Comparison of ENCODE assay signal across 24 cellular contexts in genomic region chr13:77001540-77001939, GRCh38. TPM values are rescaled to one million over a fixed set of nuclear protein-coding genes. Genes with fewer than 3 reads are reported as not detected.
A peak's percentile ranks its signal among the peaks of the same experiment; 100 is the strongest.
DNase-seq lines count a peak whose midpoint lies in the region; ATAC-seq, FAIRE-seq and TF ChIP-seq lines count a peak whose summit lies in the region.
"Had no signal": no experiment of that assay in that cellular context is flagged by ENCODE, and none has a peak within 500 bp of the region (broad histone marks: within the 10 kb centered on the region; RNA-seq: fewer than 3 reads in every experiment).

No MANE protein-coding gene starts in this region.

- no peaks in the 10 kb centered on the region for H3K79me2 ChIP-seq in HepG2 (ENCODE audit: insufficient read depth, low read length)
- H3K79me2 ChIP-seq in Karpas-422 (ENCODE audit: low read length): peaks cover 30% of the 10 kb centered on the region
- H3K79me2 ChIP-seq in keratinocyte (ENCODE audit: control insufficient read depth, insufficient read depth, low read length): peaks cover 5% of the 10 kb centered on the region

- peaks cover 0 to 9% (median under 1%) of the 10 kb centered on the region in 4 donors for H3K36me3 ChIP-seq in liver (ENCODE audit: control insufficient read depth in 4 of 4, insufficient read depth in 3 of 4, low read depth in 1 of 4, low read length in 3 of 4)
- H3K36me3 ChIP-seq in HepG2 (replicated peaks in 1 of 2; ENCODE audit: control insufficient read depth in 1 of 2, insufficient read depth in 2 of 2, low read length in 2 of 2): peaks cover 3 to 18% of the 10 kb centered on the region in 2 experiments
- peaks cover 38% of the 10 kb centered on the region for H3K36me3 ChIP-seq in Karpas-422 (ENCODE audit: insufficient read depth, low read length)
- peaks cover 7 to 11% of the 10 kb centered on the region in 2 experiments for H3K36me3 ChIP-seq in keratinocyte (ENCODE audit: control insufficient read depth in 2 of 2, extremely low read depth in 1 of 2, insufficient read depth in 2 of 2, low read length in 2 of 2)

- CTCF ChIA-PET in HepG2 (lab: Yijun Ruan, JAX; ENCODE audit: low intra/inter-chr PET ratio, low total read pairs): interaction anchor here (2.0 kb wide), 1 partner anchor 21 kb away, joined by 10 read pairs; no protein-coding TSS in a partner anchor

- TF ChIP-seq EP300 in HepG2 (IDR thresholded peaks at IDR 0.05; ENCODE audit: low read depth in 2 of 2, low read length in 2 of 2) (no peak), HepG2 (CRISPR knock-in tag; IDR thresholded peaks at IDR 0.05; ENCODE audit: borderline replicate concordance) (no peak)

- H3K4me1 Mint-ChIP-seq in type B pancreatic cell (ENCODE audit: unreplicated experiment): peaks cover 16% of the 10 kb centered on the region

- POLR2A ChIA-PET in HepG2 (lab: Yijun Ruan, JAX): interaction anchor here (1.2 to 1.4 kb wide), 2 partner anchors 9 to 25 kb away, joined by 3 to 7 read pairs; partner anchors contain the start of gene CLN5

- no peak overlapping the region for H2AFZ ChIP-seq in HepG2 (ENCODE audit: low read length)
- no peak overlapping the region for H2AFZ ChIP-seq in Karpas-422 (ENCODE audit: low read length)
- H2AFZ ChIP-seq in keratinocyte (ENCODE audit: control insufficient read depth, low read length): no peak overlapping the region

- H3K9me1 ChIP-seq in keratinocyte (ENCODE audit: control insufficient read depth, extremely low read depth, insufficient read depth, low read length): no peaks in the 10 kb centered on the region

- no peak for ATAC-seq in HepG2
- ATAC-seq in HG02588 (IDR thresholded peaks at IDR 0.05; ENCODE audit: unreplicated experiment): no peak
- ATAC-seq: effector memory CD8-positive, alpha-beta T cell had no signal

- WGBS in liver: 44% methylated on average over 4 of the region's 4 CpGs
- WGBS in HepG2 (ENCODE audit: low lambda C conversion rate): 81% methylated on average over 4 of the region's 4 CpGs

- no peak overlapping the region for H3K4me3 Mint-ChIP-seq in type B pancreatic cell
- H3K4me3 Mint-ChIP-seq: effector memory CD8-positive, alpha-beta T cell had no signal

- BruUV-seq in HepG2 (replicated peaks; lab: Mats Ljungman, UMichigan): no TSS peak

- H3K27ac ChIP-seq in liver (ENCODE audit: low read depth in 1 of 2, low read length in 2 of 2) (no peak overlapping the region), HepG2 (ENCODE audit: extremely low read length, insufficient read depth, low read length) (no peak overlapping the region), Karpas-422 (ENCODE audit: low read length) (0 out of 2 replicates have a peak overlapping the region, but pooled peaks have one; percentile 24), keratinocyte (ENCODE audit: control insufficient read depth, insufficient read depth, low read length) (no peak overlapping the region), caudate nucleus (ENCODE audit: low read depth, low read length) (no peak overlapping the region)

- H3K4me1 ChIP-seq in liver (ENCODE audit: control insufficient read depth in 4 of 4, insufficient read depth in 4 of 4, low read length in 3 of 4) (peaks cover 3 to 24% (median 17%) of the 10 kb centered on the region in 4 donors), HepG2 (ENCODE audit: insufficient read depth, low read length) (no peaks in the 10 kb centered on the region), Karpas-422 (ENCODE audit: low read length) (peaks cover 22% of the 10 kb centered on the region), keratinocyte (ENCODE audit: control insufficient read depth, extremely low read depth, insufficient read depth, low read length) (no peaks in the 10 kb centered on the region)

- H3K36me3 Mint-ChIP-seq in type B pancreatic cell: peaks cover 34% of the 10 kb centered on the region

- H3K9me3 Mint-ChIP-seq in type B pancreatic cell: no peaks in the 10 kb centered on the region
- H3K9me3 Mint-ChIP-seq: effector memory CD8-positive, alpha-beta T cell had no signal

- intact Hi-C loops in HepG2 (cut with micrococcal nuclease; ENCODE audit: unreplicated experiment): no loop called here

- peak overlapping the region; percentile 16 for H3K27ac Mint-ChIP-seq in type B pancreatic cell
- H3K27ac Mint-ChIP-seq: effector memory CD8-positive, alpha-beta T cell had no signal

- H3K9me3 ChIP-seq in liver (ENCODE audit: control insufficient read depth in 4 of 4, low read length in 3 of 4) (no peaks in the 10 kb centered on the region), HepG2 (ENCODE audit: low read length) (no peaks in the 10 kb centered on the region), Karpas-422 (ENCODE audit: low read length) (no peaks in the 10 kb centered on the region), keratinocyte (ENCODE audit: control insufficient read depth, low read depth, low read length) (no peaks in the 10 kb centered on the region)
- H3K9me3 ChIP-seq: heart left ventricle, psoas muscle, SK-N-SH, spleen had no signal

- TF ChIP-seq CTCF in liver (IDR thresholded peaks at IDR 0.05; ENCODE audit: low read depth, low read length, missing input control) (no peak), HepG2 (CRISPR knock-in tag; IDR thresholded peaks at IDR 0.05) (no peak), keratinocyte (optimal IDR thresholded peaks at IDR 0.05 in 1 of 3, IDR thresholded peaks at IDR 0.05 in 1 of 3, conservative IDR thresholded peaks at IDR 0.05 in 1 of 3; ENCODE audit: extremely low read depth in 1 of 3, insufficient read depth in 2 of 3, low read length in 3 of 3) (no peak), type B pancreatic cell (conservative IDR thresholded peaks at IDR 0.05) (no peak)

- H4K20me1 ChIP-seq in HepG2 (ENCODE audit: insufficient read depth, low read length) (no peaks in the 10 kb centered on the region), Karpas-422 (ENCODE audit: insufficient read depth, low read depth, low read length) (no peaks in the 10 kb centered on the region), keratinocyte (ENCODE audit: control insufficient read depth, extremely low read depth, insufficient read depth, low read length) (no peaks in the 10 kb centered on the region)

- TF ChIP-seq RAD21 in liver (IDR thresholded peaks at IDR 0.05): peak in 1 of 2 donors; percentile 30
- TF ChIP-seq RAD21 in HepG2 (CRISPR knock-in tag; IDR thresholded peaks at IDR 0.05): no peak

- dilution Hi-C loops in keratinocyte (cut with MboI; ENCODE audit: extremely low pct_ligation_motif_present, low sequenced_read_pairs): no loop called here

- in situ Hi-C loops in HepG2 (cut with HindIII; ENCODE audit: extremely low pct_ligation_motif_present, low pct_unique_long_range_greater_than_20kb): no loop called here

- FAIRE-seq in HepG2 (lab: Jason Lieb, UNC): no peak
- FAIRE-seq in keratinocyte (lab: Jason Lieb, UNC): peak; percentile 23
- FAIRE-seq: G401.6 had no signal

- H3K4me2 ChIP-seq in HepG2 (ENCODE audit: low read depth, low read length) (no peak overlapping the region), Karpas-422 (ENCODE audit: low read depth, low read length, poor library complexity, severe bottlenecking) (no peak overlapping the region), keratinocyte (ENCODE audit: control insufficient read depth, extremely low read depth, insufficient read depth, low read depth, low read length) (no peak overlapping the region)
- H3K4me2 ChIP-seq: SK-N-SH had no signal

- no peaks in the 10 kb centered on the region for H3K27me3 Mint-ChIP-seq in type B pancreatic cell
- H3K27me3 Mint-ChIP-seq: effector memory CD8-positive, alpha-beta T cell had no signal

- no peak for TF ChIP-seq POLR2A in HepG2 (IDR thresholded peaks at IDR 0.05; ENCODE audit: insufficient read depth in 1 of 2, low read depth in 2 of 2, low read length in 2 of 2)

- no peak overlapping the region for H3K4me3 ChIP-seq in liver (ENCODE audit: low read depth in 1 of 3, low read length in 3 of 3)
- no peak overlapping the region for H3K4me3 ChIP-seq in HepG2 (replicated peaks in 1 of 3; ENCODE audit: insufficient read depth in 1 of 3, low read depth in 2 of 3, low read length in 3 of 3)
- no peak overlapping the region for H3K4me3 ChIP-seq in Karpas-422 (ENCODE audit: low read length)
- no peak overlapping the region for H3K4me3 ChIP-seq in keratinocyte (ENCODE audit: control insufficient read depth in 2 of 3, extremely low read depth in 1 of 3, insufficient read depth in 2 of 3, low read depth in 1 of 3, low read length in 3 of 3)
- H3K4me3 ChIP-seq: heart left ventricle, psoas muscle, spleen had no signal

- no peaks in the 10 kb centered on the region for H3K9me2 ChIP-seq in Karpas-422 (replicated peaks; ENCODE audit: insufficient read depth, low read length)
- H3K9me2 ChIP-seq: SK-N-SH had no signal

- H3K27me3 ChIP-seq in liver (ENCODE audit: control insufficient read depth in 4 of 4, insufficient read depth in 4 of 4, low read length in 3 of 4): no peaks in the 10 kb centered on the region
- H3K27me3 ChIP-seq in HepG2 (ENCODE audit: control insufficient read depth in 1 of 2, insufficient read depth in 2 of 2, low read length in 2 of 2): no peaks in the 10 kb centered on the region
- H3K27me3 ChIP-seq in Karpas-422 (ENCODE audit: low read length): no peaks in the 10 kb centered on the region
- no peaks in the 10 kb centered on the region for H3K27me3 ChIP-seq in keratinocyte (ENCODE audit: control insufficient read depth, extremely low read depth, insufficient read depth, low read length)
- H3K27me3 ChIP-seq: heart left ventricle, spleen had no signal

- DNase-seq in HepG2 (ENCODE audit: low spot score) (no peak), Karpas-422 (no peak), keratinocyte (ENCODE audit: low read depth, low spot score) (no peak), type B pancreatic cell (ENCODE audit: extremely low spot score, unreplicated experiment) (no peak), caudate nucleus (lab: John Stamatoyannopoulos, UW) (no peak), HUDEP-2 (lab: John Stamatoyannopoulos, UW; ENCODE audit: unreplicated experiment in 76 of 76) (no peak)
- DNase-seq: activated CD4-positive, alpha-beta T cell treated with anti-CD3 and anti-CD28 coated beads, Interleukin-2, amount 50 U/mL, for 1 hour; amygdala; effector memory CD8-positive, alpha-beta T cell; heart left ventricle; mammary epithelial cell; NCI-H2171; NCI-H82; psoas muscle; SK-N-SH; spleen; stimulated activated CD8-positive, alpha-beta memory T cell treated with anti-CD3 and anti-CD28 coated beads, Interleukin-4, amount 100 ng/mL, for 48 hours; T1000 had no signal

- H3K9ac ChIP-seq in liver (ENCODE audit: low read depth in 1 of 2, low read length in 2 of 2): no peak overlapping the region
- H3K9ac ChIP-seq in HepG2 (ENCODE audit: insufficient read depth, low read depth, low read length): no peak overlapping the region
- no peak overlapping the region for H3K9ac ChIP-seq in Karpas-422 (ENCODE audit: low read length)
- no peak overlapping the region for H3K9ac ChIP-seq in keratinocyte (ENCODE audit: control insufficient read depth, extremely low read depth, insufficient read depth, low read length)
- H3K9ac ChIP-seq: SK-N-SH had no signal

RNA-seq across cellular contexts. Expression of gene CLN5, which starts 9.7 kb away (rescaled TPM):
- 10 to 100 TPM; 17.6 to 18.2 TPM for total RNA-seq in liver
- 10 to 100 TPM; 11.6 to 12.0 TPM for polyA plus RNA-seq in liver
- total RNA-seq in HepG2 (2016; rRNA removed; fragmentation: Illumina TruSeq; extraction: Trizol): 6.7 and 13.7 TPM in 2 replicates
- total RNA-seq in HepG2 (2016; cell fraction: cytosol; rRNA removed; fragmentation: Illumina TruSeq; extraction: Trizol; ENCODE audit: low read depth): 1.8 and 2.2 TPM in 2 replicates
- 8.0 and 12.5 TPM in 2 replicates for total RNA-seq in HepG2 (2016; cell fraction: insoluble cytoplasmic fraction; rRNA removed; fragmentation: Illumina TruSeq; extraction: Trizol)
- total RNA-seq in HepG2 (2016; cell fraction: membrane; rRNA removed; fragmentation: Illumina TruSeq; extraction: Trizol): 3.0 and 3.5 TPM in 2 replicates
- 18.3 and 18.9 TPM in 2 replicates for total RNA-seq in HepG2 (2016; cell fraction: nucleus; rRNA removed; fragmentation: Illumina TruSeq; extraction: Trizol)
- polyA plus RNA-seq in HepG2 (2011; rRNA removed): 10.0 and 10.1 TPM in 2 replicates
- 5.0 and 7.4 TPM in 2 replicates for polyA plus RNA-seq in HepG2 (2011; cell fraction: cytosol; rRNA removed)
- polyA plus RNA-seq in HepG2 (2011; cell fraction: nucleus; rRNA removed): 10.6 and 11.1 TPM in 2 replicates
- polyA plus RNA-seq in HepG2 (2012): 10.4 and 11.3 TPM in 2 replicates
- 0.95 and 1.3 TPM in 2 replicates for polyA plus RNA-seq in HepG2 (2016; cell fraction: cytosol; fragmentation: Illumina TruSeq; extraction: Trizol; ENCODE audit: low read depth)
- 6.2 and 8.3 TPM in 2 replicates for polyA plus RNA-seq in HepG2 (2016; cell fraction: insoluble cytoplasmic fraction; fragmentation: Illumina TruSeq; extraction: Trizol; ENCODE audit: low read depth)
- polyA plus RNA-seq in HepG2 (2016; cell fraction: membrane; fragmentation: Illumina TruSeq; extraction: Trizol; ENCODE audit: low read depth): 2.4 TPM in 2 replicates
- 21.3 and 21.9 TPM in 2 replicates for polyA plus RNA-seq in HepG2 (2016; cell fraction: nucleus; fragmentation: Illumina TruSeq; extraction: Trizol; ENCODE audit: insufficient read depth, low read depth)
- 4.3 and 5.8 TPM in 2 replicates for polyA minus RNA-seq in HepG2 (2011; rRNA and poly(A)+ RNA removed; ENCODE audit: low replicate concordance)
- 4.4 and 5.8 TPM in 2 replicates for polyA minus RNA-seq in HepG2 (2011; cell fraction: cytosol; rRNA and poly(A)+ RNA removed)
- polyA minus RNA-seq in HepG2 (2011; cell fraction: nucleus; rRNA and poly(A)+ RNA removed): 26.1 and 29.2 TPM in 2 replicates
- total RNA-seq in Karpas-422 (2014; rRNA removed; shearing (Covaris generic); ENCODE audit: low replicate concordance): 11.8 and 18.7 TPM in 2 replicates
- 20.7 to 32.4 TPM (median 28.7 TPM) in 3 replicates for polyA plus RNA-seq in keratinocyte
- polyA plus RNA-seq in keratinocyte (2011; ENCODE audit: low read depth): 6.2 TPM
- polyA plus RNA-seq in keratinocyte (2011; cell fraction: cytosol; rRNA removed): 12.7 and 26.4 TPM in 2 replicates
- polyA plus RNA-seq in keratinocyte (2011; cell fraction: nucleus; rRNA removed): 44.9 and 54.6 TPM in 2 replicates
- 20.4 and 20.9 TPM in 2 replicates for polyA plus RNA-seq in keratinocyte (2012; ENCODE audit: low replicate concordance)
- 3.8 to 26.3 TPM (median 23.2 TPM) in 3 replicates for polyA minus RNA-seq in keratinocyte
- 15.0 TPM for polyA minus RNA-seq in keratinocyte (2011; cell fraction: cytosol; rRNA and poly(A)+ RNA removed)
- polyA minus RNA-seq in keratinocyte (2011; cell fraction: nucleus; rRNA and poly(A)+ RNA removed): 24.3 and 41.1 TPM in 2 replicates
- total RNA-seq in type B pancreatic cell (ENCODE audit: low replicate concordance): 24.9 and 25.6 TPM in 2 replicates

RNA-seq across cellular contexts. Expression of gene FBXL3, which starts 25.4 kb away (rescaled TPM):
- 10 to 100 TPM; 42.5 to 60.4 TPM for total RNA-seq in liver
- polyA plus RNA-seq in liver: 10 to 100 TPM; 10.2 to 13.6 TPM
- 18.5 and 22.6 TPM in 2 replicates for total RNA-seq in HepG2 (2016; rRNA removed; fragmentation: Illumina TruSeq; extraction: Trizol)
- total RNA-seq in HepG2 (2016; cell fraction: cytosol; rRNA removed; fragmentation: Illumina TruSeq; extraction: Trizol; ENCODE audit: low read depth): 2.3 and 2.6 TPM in 2 replicates
- 18.5 and 23.2 TPM in 2 replicates for total RNA-seq in HepG2 (2016; cell fraction: insoluble cytoplasmic fraction; rRNA removed; fragmentation: Illumina TruSeq; extraction: Trizol)
- 7.6 and 9.0 TPM in 2 replicates for total RNA-seq in HepG2 (2016; cell fraction: membrane; rRNA removed; fragmentation: Illumina TruSeq; extraction: Trizol)
- 20.3 and 21.3 TPM in 2 replicates for total RNA-seq in HepG2 (2016; cell fraction: nucleus; rRNA removed; fragmentation: Illumina TruSeq; extraction: Trizol)
- 10.6 and 11.5 TPM in 2 replicates for polyA plus RNA-seq in HepG2 (2011; rRNA removed)
- polyA plus RNA-seq in HepG2 (2011; cell fraction: cytosol; rRNA removed): 6.0 and 9.2 TPM in 2 replicates
- polyA plus RNA-seq in HepG2 (2011; cell fraction: nucleus; rRNA removed): 7.8 and 8.4 TPM in 2 replicates
- polyA plus RNA-seq in HepG2 (2012): 13.9 and 14.9 TPM in 2 replicates
- polyA plus RNA-seq in HepG2 (2016; cell fraction: cytosol; fragmentation: Illumina TruSeq; extraction: Trizol; ENCODE audit: low read depth): 0.85 and 1.0 TPM in 2 replicates
- polyA plus RNA-seq in HepG2 (2016; cell fraction: insoluble cytoplasmic fraction; fragmentation: Illumina TruSeq; extraction: Trizol; ENCODE audit: low read depth): 18.4 and 20.6 TPM in 2 replicates
- 4.1 and 4.8 TPM in 2 replicates for polyA plus RNA-seq in HepG2 (2016; cell fraction: membrane; fragmentation: Illumina TruSeq; extraction: Trizol; ENCODE audit: low read depth)
- 15.3 and 17.3 TPM in 2 replicates for polyA plus RNA-seq in HepG2 (2016; cell fraction: nucleus; fragmentation: Illumina TruSeq; extraction: Trizol; ENCODE audit: insufficient read depth, low read depth)
- 12.2 and 30.0 TPM in 2 replicates for polyA minus RNA-seq in HepG2 (2011; rRNA and poly(A)+ RNA removed; ENCODE audit: low replicate concordance)
- 14.8 and 21.8 TPM in 2 replicates for polyA minus RNA-seq in HepG2 (2011; cell fraction: cytosol; rRNA and poly(A)+ RNA removed)
- 49.8 and 50.1 TPM in 2 replicates for polyA minus RNA-seq in HepG2 (2011; cell fraction: nucleus; rRNA and poly(A)+ RNA removed)
- 49.0 and 56.8 TPM in 2 replicates for total RNA-seq in Karpas-422 (2014; rRNA removed; shearing (Covaris generic); ENCODE audit: low replicate concordance)
- 15.7 to 25.4 TPM (median 18.3 TPM) in 3 replicates for polyA plus RNA-seq in keratinocyte
- polyA plus RNA-seq in keratinocyte (2011; ENCODE audit: low read depth): 6.1 TPM
- polyA plus RNA-seq in keratinocyte (2011; cell fraction: cytosol; rRNA removed): 11.2 and 23.2 TPM in 2 replicates
- 15.8 and 21.0 TPM in 2 replicates for polyA plus RNA-seq in keratinocyte (2011; cell fraction: nucleus; rRNA removed)
- 15.7 and 18.4 TPM in 2 replicates for polyA plus RNA-seq in keratinocyte (2012; ENCODE audit: low replicate concordance)
- polyA minus RNA-seq in keratinocyte: 9.2 to 21.7 TPM (median 14.9 TPM) in 3 replicates
- 18.8 TPM for polyA minus RNA-seq in keratinocyte (2011; cell fraction: cytosol; rRNA and poly(A)+ RNA removed)
- 12.8 and 26.0 TPM in 2 replicates for polyA minus RNA-seq in keratinocyte (2011; cell fraction: nucleus; rRNA and poly(A)+ RNA removed)
- 28.7 and 36.6 TPM in 2 replicates for total RNA-seq in type B pancreatic cell (ENCODE audit: low replicate concordance)

RNA-seq across cellular contexts. Expression of gene ACOD1, which starts 53.2 kb away (rescaled TPM):
- total RNA-seq in liver (under 1 TPM in 1 of 2 donors, not detected in 1; 0.08 TPM), HepG2 (2016; rRNA removed; fragmentation: Illumina TruSeq; extraction: Trizol) (not detected in 2 replicates), type B pancreatic cell (ENCODE audit: low replicate concordance) (not detected in 2 replicates)
- polyA plus RNA-seq in liver (not detected), HepG2 (2011; rRNA removed) (not detected in 2 replicates), keratinocyte (not detected in 3 replicates)
- total RNA-seq in HepG2 (2016; cell fraction: cytosol; rRNA removed; fragmentation: Illumina TruSeq; extraction: Trizol; ENCODE audit: low read depth): not detected in 2 replicates
- total RNA-seq in HepG2 (2016; cell fraction: insoluble cytoplasmic fraction; rRNA removed; fragmentation: Illumina TruSeq; extraction: Trizol): not detected in 2 replicates
- total RNA-seq in HepG2 (2016; cell fraction: membrane; rRNA removed; fragmentation: Illumina TruSeq; extraction: Trizol): not detected in 2 replicates
- total RNA-seq in HepG2 (2016; cell fraction: nucleus; rRNA removed; fragmentation: Illumina TruSeq; extraction: Trizol): not detected in 2 replicates
- polyA plus RNA-seq in HepG2 (2011; cell fraction: cytosol; rRNA removed): not detected in 2 replicates
- polyA plus RNA-seq in HepG2 (2011; cell fraction: nucleus; rRNA removed): not detected in 2 replicates
- not detected in 2 replicates for polyA plus RNA-seq in HepG2 (2012)
- polyA plus RNA-seq in HepG2 (2016; cell fraction: cytosol; fragmentation: Illumina TruSeq; extraction: Trizol; ENCODE audit: low read depth): not detected in 2 replicates
- polyA plus RNA-seq in HepG2 (2016; cell fraction: insoluble cytoplasmic fraction; fragmentation: Illumina TruSeq; extraction: Trizol; ENCODE audit: low read depth): not detected in 2 replicates
- not detected in 2 replicates for polyA plus RNA-seq in HepG2 (2016; cell fraction: membrane; fragmentation: Illumina TruSeq; extraction: Trizol; ENCODE audit: low read depth)
- not detected in 2 replicates for polyA plus RNA-seq in HepG2 (2016; cell fraction: nucleus; fragmentation: Illumina TruSeq; extraction: Trizol; ENCODE audit: insufficient read depth, low read depth)
- not detected in 2 replicates for polyA minus RNA-seq in HepG2 (2011; rRNA and poly(A)+ RNA removed; ENCODE audit: low replicate concordance)
- not detected in 2 replicates for polyA minus RNA-seq in HepG2 (2011; cell fraction: cytosol; rRNA and poly(A)+ RNA removed)
- not detected in 2 replicates for polyA minus RNA-seq in HepG2 (2011; cell fraction: nucleus; rRNA and poly(A)+ RNA removed)
- not detected in 2 replicates for total RNA-seq in Karpas-422 (2014; rRNA removed; shearing (Covaris generic); ENCODE audit: low replicate concordance)
- not detected for polyA plus RNA-seq in keratinocyte (2011; ENCODE audit: low read depth)
- not detected in 2 replicates for polyA plus RNA-seq in keratinocyte (2011; cell fraction: cytosol; rRNA removed)
- not detected in 2 replicates for polyA plus RNA-seq in keratinocyte (2011; cell fraction: nucleus; rRNA removed)
- not detected in 2 replicates for polyA plus RNA-seq in keratinocyte (2012; ENCODE audit: low replicate concordance)
- polyA minus RNA-seq in keratinocyte: not detected in 3 replicates
- polyA minus RNA-seq in keratinocyte (2011; cell fraction: cytosol; rRNA and poly(A)+ RNA removed): not detected
- polyA minus RNA-seq in keratinocyte (2011; cell fraction: nucleus; rRNA and poly(A)+ RNA removed): not detected in 2 replicates
- total RNA-seq: fibroblast of lung, HT-29, mammary epithelial cell, psoas muscle had no signal
- polyA plus RNA-seq: fibroblast of lung, heart left ventricle, mammary epithelial cell, neural cell, psoas muscle, SK-N-SH had no signal
